Comparison of ENCODE assay signal across 1 cellular context in genomic region chr6:119346914-119347313, GRCh38.
A peak's percentile ranks its signal among the peaks of the same experiment; 100 is the strongest.
TF ChIP-seq lines count a peak whose summit lies in the region.

No MANE protein-coding gene starts in this region.

TF ChIP-seq in HepG2, 621 proteins besides CTCF, POLR2A, EP300 and RAD21 (continued from another document and continues in another):
- TF ChIP-seq ZNF407 (CRISPR knock-in tag; IDR thresholded peaks at IDR 0.05; ENCODE audit: not compliant biosample characterization) = no peak
- TF ChIP-seq CBFB (CRISPR knock-in tag; IDR thresholded peaks at IDR 0.05) = no peak
- no peak for TF ChIP-seq CHCHD3 (CRISPR knock-in tag; IDR thresholded peaks at IDR 0.05)
- no peak for TF ChIP-seq RFX5 (IDR thresholded peaks at IDR 0.05; ENCODE audit: low read depth, low read length)
- 0 out of 2 replicates have a peak, but pooled peaks have one; percentile 6 for TF ChIP-seq ZNF766 (CRISPR knock-in tag; IDR thresholded peaks at IDR 0.05; ENCODE audit: borderline replicate concordance)
- no peak for TF ChIP-seq ZNF513 (CRISPR knock-in tag; conservative IDR thresholded peaks at IDR 0.05)
- no peak for TF ChIP-seq ZNF264 (CRISPR knock-in tag; IDR thresholded peaks at IDR 0.05)
- peak; percentile 64 for TF ChIP-seq HNF4A (CRISPR knock-in tag; IDR thresholded peaks at IDR 0.05)
- TF ChIP-seq BRD4 (CRISPR knock-in tag; IDR thresholded peaks at IDR 0.05) = 0 out of 2 replicates have a peak, but pooled peaks have one; percentile 48
- TF ChIP-seq MED8 (CRISPR knock-in tag; IDR thresholded peaks at IDR 0.05; ENCODE audit: insufficient replicate concordance) = no peak
- no peak for TF ChIP-seq ZNF614 (CRISPR knock-in tag; IDR thresholded peaks at IDR 0.05; ENCODE audit: borderline replicate concordance)
- no peak for TF ChIP-seq NCOA1 (CRISPR knock-in tag; IDR thresholded peaks at IDR 0.05)
- TF ChIP-seq PPARG (CRISPR knock-in tag; conservative IDR thresholded peaks at IDR 0.05) = no peak
- TF ChIP-seq ARID5B (CRISPR knock-in tag; IDR thresholded peaks at IDR 0.05) = no peak
- TF ChIP-seq ATF2 (CRISPR knock-in tag; IDR thresholded peaks at IDR 0.05) = no peak
- no peak for TF ChIP-seq ZNF276 (CRISPR knock-in tag; IDR thresholded peaks at IDR 0.05; ENCODE audit: low read depth)
- no peak for TF ChIP-seq NFIB (CRISPR knock-in tag; IDR thresholded peaks at IDR 0.05; ENCODE audit: borderline replicate concordance)
- no peak for TF ChIP-seq RFX3 (CRISPR knock-in tag; IDR thresholded peaks at IDR 0.05)
- no peak for TF ChIP-seq DDIT3 (CRISPR knock-in tag; IDR thresholded peaks at IDR 0.05)
- no peak for TF ChIP-seq ZNF382 (CRISPR knock-in tag; IDR thresholded peaks at IDR 0.05; ENCODE audit: borderline replicate concordance)
- TF ChIP-seq ZNF510 (CRISPR knock-in tag; IDR thresholded peaks at IDR 0.05; ENCODE audit: low read depth) = no peak
- TF ChIP-seq ZNF256 (CRISPR knock-in tag; conservative IDR thresholded peaks at IDR 0.05) = no peak
- no peak for TF ChIP-seq MIER2 (CRISPR knock-in tag; IDR thresholded peaks at IDR 0.05)
- TF ChIP-seq, protein P1, sequence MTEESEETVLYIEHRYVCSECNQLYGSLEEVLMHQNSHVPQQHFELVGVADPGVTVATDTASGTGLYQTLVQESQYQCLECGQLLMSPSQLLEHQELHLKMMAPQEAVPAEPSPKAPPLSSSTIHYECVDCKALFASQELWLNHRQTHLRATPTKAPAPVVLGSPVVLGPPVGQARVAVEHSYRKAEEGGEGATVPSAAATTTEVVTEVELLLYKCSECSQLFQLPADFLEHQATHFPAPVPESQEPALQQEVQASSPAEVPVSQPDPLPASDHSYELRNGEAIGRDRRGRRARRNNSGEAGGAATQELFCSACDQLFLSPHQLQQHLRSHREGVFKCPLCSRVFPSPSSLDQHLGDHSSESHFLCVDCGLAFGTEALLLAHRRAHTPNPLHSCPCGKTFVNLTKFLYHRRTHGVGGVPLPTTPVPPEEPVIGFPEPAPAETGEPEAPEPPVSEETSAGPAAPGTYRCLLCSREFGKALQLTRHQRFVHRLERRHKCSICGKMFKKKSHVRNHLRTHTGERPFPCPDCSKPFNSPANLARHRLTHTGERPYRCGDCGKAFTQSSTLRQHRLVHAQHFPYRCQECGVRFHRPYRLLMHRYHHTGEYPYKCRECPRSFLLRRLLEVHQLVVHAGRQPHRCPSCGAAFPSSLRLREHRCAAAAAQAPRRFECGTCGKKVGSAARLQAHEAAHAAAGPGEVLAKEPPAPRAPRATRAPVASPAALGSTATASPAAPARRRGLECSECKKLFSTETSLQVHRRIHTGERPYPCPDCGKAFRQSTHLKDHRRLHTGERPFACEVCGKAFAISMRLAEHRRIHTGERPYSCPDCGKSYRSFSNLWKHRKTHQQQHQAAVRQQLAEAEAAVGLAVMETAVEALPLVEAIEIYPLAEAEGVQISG (CRISPR knock-in tag; IDR thresholded peaks at IDR 0.05) = 0 out of 2 replicates have a peak, but pooled peaks have one; percentile 1
- no peak for TF ChIP-seq ZNF354B (CRISPR knock-in tag; IDR thresholded peaks at IDR 0.05)
- no peak for TF ChIP-seq SUZ12 (IDR thresholded peaks at IDR 0.05; ENCODE audit: low read depth, low read length)
- TF ChIP-seq SALL2 (CRISPR knock-in tag; IDR thresholded peaks at IDR 0.05) = no peak
- TF ChIP-seq FIP1L1 (IDR thresholded peaks at IDR 0.05; ENCODE audit: borderline replicate concordance, insufficient read depth, low read depth, low read length) = no peak
- TF ChIP-seq ZNF530 (CRISPR knock-in tag; IDR thresholded peaks at IDR 0.05; ENCODE audit: low read depth) = no peak
- no peak for TF ChIP-seq ZNF639 (CRISPR knock-in tag; conservative IDR thresholded peaks at IDR 0.05)
- TF ChIP-seq SKIL (CRISPR knock-in tag; IDR thresholded peaks at IDR 0.05; ENCODE audit: borderline replicate concordance) = no peak
- no peak for TF ChIP-seq ESRRA (CRISPR knock-in tag; IDR thresholded peaks at IDR 0.05; ENCODE audit: low read depth)
